In the genomic region with DNA sequence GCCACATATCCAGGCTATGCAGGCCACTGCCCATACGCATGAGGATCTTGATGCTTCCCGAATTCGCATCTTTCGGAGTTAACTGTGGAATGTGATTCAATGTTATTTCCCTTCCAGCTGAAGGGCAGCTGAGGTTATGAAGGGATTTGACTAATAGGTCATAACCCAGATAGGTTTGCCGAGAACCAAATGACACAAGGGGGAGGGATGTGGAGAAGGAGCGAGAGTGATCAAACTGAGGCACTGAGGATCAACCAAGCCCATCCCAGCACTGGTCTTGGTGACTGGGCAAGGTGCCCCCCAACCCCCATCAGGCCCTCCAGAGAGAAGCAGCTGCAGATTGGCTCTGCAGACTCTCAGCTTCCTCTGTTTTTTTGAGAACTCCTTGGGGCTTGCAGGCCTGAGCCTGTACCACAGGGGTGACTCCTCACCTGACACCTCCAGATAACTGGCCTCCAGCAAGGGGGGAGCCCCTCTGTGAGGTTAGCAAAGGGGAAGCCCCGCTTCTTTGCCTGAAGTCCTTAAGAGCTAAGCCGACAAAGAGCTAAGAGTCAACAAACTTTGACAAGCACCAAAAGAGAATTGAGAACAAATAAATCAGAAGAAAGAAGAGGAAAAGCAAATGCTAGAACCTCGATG, we compare ENCODE assay signal across 8 cellular contexts.
A peak's percentile ranks its signal among the peaks of the same experiment; 100 is the strongest.
DNase-seq lines count a peak whose midpoint lies in the region; ATAC-seq and TF ChIP-seq lines count a peak whose summit lies in the region.

No MANE protein-coding gene starts in this region.

- H3K9me3 ChIP-seq in left lung = no peaks in the 10 kb centered on the region
- no peaks in the 10 kb centered on the region for H3K9me3 ChIP-seq in suprapubic skin

- H3K4me1 ChIP-seq in left lung (peaks cover 9 to 25% of the 10 kb centered on the region in 2 donors), suprapubic skin (peaks cover 21% of the 10 kb centered on the region)

- TF ChIP-seq CTCF in left lung (IDR thresholded peaks at IDR 0.05) (no peak), suprapubic skin (IDR thresholded peaks at IDR 0.05) (no peak)

- no peak overlapping the region for H3K4me3 ChIP-seq in left lung
- peak overlapping the region; percentile 37 for H3K4me3 ChIP-seq in suprapubic skin

- no peaks in the 10 kb centered on the region for H3K27me3 ChIP-seq in left lung
- no peaks in the 10 kb centered on the region for H3K27me3 ChIP-seq in suprapubic skin

- ATAC-seq in left lung = peak; percentile 64
- no peak for ATAC-seq in GM21390 (IDR thresholded peaks at IDR 0.05; ENCODE audit: unreplicated experiment)

- DNase-seq in activated CD8-positive, alpha-beta memory T cell treated with anti-CD3 and anti-CD28 coated beads for 24 hours = peak; percentile 59
- DNase-seq in activated CD8-positive, alpha-beta memory T cell treated with anti-CD3 and anti-CD28 coated beads, Interleukin-2, amount 50 U/mL, for 4 hours = no peak
- DNase-seq in left lung (peak in 1 of 2 donors; percentile 37), suprapubic skin (ENCODE audit: low spot score in 2 of 2) (no peak), NCI-H1417 (lab: John Stamatoyannopoulos, UW) (no peak)
- no peak for DNase-seq in effector CD8-positive, alpha-beta T cell (lab: John Stamatoyannopoulos, UW)

- 32% methylated on average over 9 of the region's 9 CpGs for WGBS in suprapubic skin

- no peak for TF ChIP-seq EP300 in suprapubic skin (IDR thresholded peaks at IDR 0.05)

- intact Hi-C loops in left lung (cut with DNase I) = no loop called here

- H3K36me3 ChIP-seq in left lung (no peaks in the 10 kb centered on the region), suprapubic skin (no peaks in the 10 kb centered on the region)

- H3K27ac ChIP-seq in angular gyrus (ENCODE audit: low read depth, low read length) (peak overlapping the region; percentile 75), left lung (peak overlapping the region; percentile 13 to 36), suprapubic skin (peak overlapping the region; percentile 53)

- TF ChIP-seq POLR2A in suprapubic skin (IDR thresholded peaks at IDR 0.05) = no peak

Comparison
In these comparisons a context has a peak if more than half of its experiments do, and no peak if none do; other contexts are left out.
1. H3K27ac ChIP-seq: peak in every context shown above with its lines; median percentile 75 in angular gyrus; 53 in suprapubic skin; 24 in left lung.